ENCODE assay signal across 8 cellular contexts in genomic region chr1:30823969-30824735, GRCh38.
DNase-seq lines count a peak whose midpoint lies in the region; ATAC-seq and TF ChIP-seq lines count a peak whose summit lies in the region.

No MANE protein-coding gene starts in this region.

- POLR2A ChIA-PET in CD8-positive, alpha-beta memory T cell (lab: Charles Lee): no interaction called here

- H3K79me1 ChIP-seq in mesendoderm (ENCODE audit: low read length): no peaks in the 10 kb centered on the region

- no peak overlapping the region for H3K4ac ChIP-seq in mesendoderm (ENCODE audit: low read depth, low read length)

- H3K4me2 ChIP-seq in OCI-LY1 (ENCODE audit: low read length) (peak overlapping the region; percentile 82), mesendoderm (ENCODE audit: low read length) (peak overlapping the region; percentile 97)

- peak overlapping the region; percentile 55 to 86 (median 82) for H3K4me3 Mint-ChIP-seq in CD8-positive, alpha-beta memory T cell
- peak overlapping the region; percentile 81 for H3K4me3 Mint-ChIP-seq in endothelial cell (ENCODE audit: unreplicated experiment)

- H2BK120ac ChIP-seq in mesendoderm (ENCODE audit: low read depth, low read length): no peak overlapping the region

- peaks cover 27% of the 10 kb centered on the region for H3K27me3 ChIP-seq in CD8-positive, alpha-beta memory T cell (ENCODE audit: insufficient read depth, low read length, poor library complexity, severe bottlenecking)
- H3K27me3 ChIP-seq in HUES64 (ENCODE audit: insufficient read depth, low read length) (peaks cover 21% of the 10 kb centered on the region), OCI-LY1 (ENCODE audit: insufficient read depth, low read length) (0 out of 2 replicates have a peak, but pooled peaks cover 7% of the 10 kb centered on the region), mesendoderm (ENCODE audit: insufficient read depth, low read length, poor library complexity) (no peaks in the 10 kb centered on the region)

- no peak overlapping the region for H2BK15ac ChIP-seq in mesendoderm (replicated peaks; ENCODE audit: low read depth)

- peak overlapping the region; percentile 39 for H3K4me3 ChIP-seq in CD8-positive, alpha-beta memory T cell (ENCODE audit: low read length)
- H3K4me3 ChIP-seq in HUES64 (ENCODE audit: low read length) (peak overlapping the region; percentile 68), OCI-LY1 (ENCODE audit: low read depth, low read length, poor library complexity, severe bottlenecking) (peak overlapping the region; percentile 57), mesendoderm (ENCODE audit: low read length) (peak overlapping the region; percentile 48)

- no peaks in the 10 kb centered on the region for H3K36me3 ChIP-seq in CD8-positive, alpha-beta memory T cell (ENCODE audit: insufficient read depth, low read length)
- H3K36me3 ChIP-seq in HUES64 (ENCODE audit: insufficient read depth, low read length) (no peaks in the 10 kb centered on the region), OCI-LY1 (ENCODE audit: insufficient read depth, low read length) (no peaks in the 10 kb centered on the region), mesendoderm (ENCODE audit: control insufficient read depth, insufficient read depth, low read length) (no peaks in the 10 kb centered on the region)

- peaks cover 9% of the 10 kb centered on the region for H3K4me1 ChIP-seq in CD8-positive, alpha-beta memory T cell (ENCODE audit: insufficient read depth, low read length)
- H3K4me1 ChIP-seq in HUES64 (ENCODE audit: insufficient read depth, low read length) (peaks cover 10% of the 10 kb centered on the region), OCI-LY1 (ENCODE audit: insufficient read depth, low read length, severe bottlenecking) (peaks cover 5% of the 10 kb centered on the region), mesendoderm (ENCODE audit: control insufficient read depth, low read depth, low read length) (no peaks in the 10 kb centered on the region)

- no peaks in the 10 kb centered on the region for H3K36me3 Mint-ChIP-seq in CD8-positive, alpha-beta memory T cell
- no peaks in the 10 kb centered on the region for H3K36me3 Mint-ChIP-seq in endothelial cell (ENCODE audit: low read depth, unreplicated experiment)

- H3K27ac Mint-ChIP-seq in CD8-positive, alpha-beta memory T cell: peak overlapping the region in 5 of 8 donors; percentile 14 to 82 (median 45)
- peak overlapping the region; percentile 87 for H3K27ac Mint-ChIP-seq in endothelial cell (ENCODE audit: unreplicated experiment)

- no peak overlapping the region for H2AK5ac ChIP-seq in mesendoderm (ENCODE audit: low read length)

- no peaks in the 10 kb centered on the region for H3K79me2 ChIP-seq in OCI-LY1 (ENCODE audit: insufficient read depth, low read length)
- no peaks in the 10 kb centered on the region for H3K79me2 ChIP-seq in mesendoderm (ENCODE audit: control insufficient read depth, insufficient read depth, low read length)

- H3K9me2 ChIP-seq in OCI-LY1 (ENCODE audit: low read depth, low read length): no peaks in the 10 kb centered on the region

- H3K9ac ChIP-seq in HUES64 (ENCODE audit: low read depth, low read length) (peak overlapping the region; percentile 75), OCI-LY1 (ENCODE audit: low read length) (peak overlapping the region; percentile 43; the same call in 1 of the 2 replicates), mesendoderm (ENCODE audit: low read length) (peak overlapping the region; percentile 79)

- peak overlapping the region; percentile 60 for H3K27ac ChIP-seq in CD8-positive, alpha-beta memory T cell (ENCODE audit: low read depth, low read length)
- H3K27ac ChIP-seq in HUES64 (ENCODE audit: low read depth, low read length) (peak overlapping the region; percentile 59), OCI-LY1 (ENCODE audit: low read depth, low read length, poor library complexity, severe bottlenecking) (no peak overlapping the region), mesendoderm (ENCODE audit: low read depth, low read length) (no peak overlapping the region)

- CTCF ChIA-PET in CD8-positive, alpha-beta memory T cell (lab: Charles Lee): interaction anchor here (1.3 kb wide), 2 partner anchors 21 to 22 kb away, joined by 3 to 8 read pairs; no protein-coding TSS in a partner anchor

- H3K9me3 Mint-ChIP-seq in CD8-positive, alpha-beta memory T cell: no peaks in the 10 kb centered on the region
- no peaks in the 10 kb centered on the region for H3K9me3 Mint-ChIP-seq in endothelial cell (ENCODE audit: unreplicated experiment)

- H3K4me1 Mint-ChIP-seq in CD8-positive, alpha-beta memory T cell: peaks cover 24 to 31% (median 27%) of the 10 kb centered on the region in 3 donors
- H3K4me1 Mint-ChIP-seq in endothelial cell (ENCODE audit: unreplicated experiment): peaks cover 11% of the 10 kb centered on the region

- no peak overlapping the region for H3K23ac ChIP-seq in mesendoderm (ENCODE audit: low read length)

- no peaks in the 10 kb centered on the region for H4K20me1 ChIP-seq in OCI-LY1 (ENCODE audit: insufficient read depth, low read length)

- peaks cover 31 to 75% of the 10 kb centered on the region in 2 donors for H3K27me3 Mint-ChIP-seq in CD8-positive, alpha-beta memory T cell
- H3K27me3 Mint-ChIP-seq in endothelial cell (ENCODE audit: unreplicated experiment): peaks cover 16% of the 10 kb centered on the region

- peak; percentile 96 for ATAC-seq in GM21515 (IDR thresholded peaks at IDR 0.05; ENCODE audit: unreplicated experiment)

- peak overlapping the region; percentile 93 for H3K56ac ChIP-seq in mesendoderm (ENCODE audit: low read length)

- H3F3A ChIP-seq in OCI-LY1 (ENCODE audit: insufficient read depth, low read length): no peaks in the 10 kb centered on the region

- H3K18ac ChIP-seq in mesendoderm (ENCODE audit: low read length): no peak overlapping the region

- H4K8ac ChIP-seq in mesendoderm (ENCODE audit: low read depth, low read length): no peak overlapping the region

- peak in 4 of 5 donors; percentile 22 to 66 (median 56) for DNase-seq in CD8-positive, alpha-beta memory T cell
- DNase-seq in activated T-cell treated with anti-CD3 and anti-CD28 coated beads for 1 hour (ENCODE audit: low read depth): peak; percentile 21
- peak; percentile 93 for DNase-seq in endothelial cell (ENCODE audit: low spot score)
- DNase-seq in mesendoderm: peak; percentile 98
- DNase-seq in stimulated activated CD8-positive, alpha-beta memory T cell treated with anti-CD3 and anti-CD28 coated beads, Interleukin-12 subunit alpha, Interleukin-12 subunit beta, amount 100 ng/mL, for 4 hours (ENCODE audit: low read depth): peak; percentile 20

- no peak overlapping the region for H2BK5ac ChIP-seq in mesendoderm (ENCODE audit: low read length)

- WGBS in HUES64: 5% methylated on average over 44 of the region's 44 CpGs
- WGBS in mesendoderm (ENCODE audit: extremely low coverage, insufficient coverage, low lambda C conversion rate): no CpG with 5 or more reads among the region's 44 CpGs

- TF ChIP-seq CTCF in OCI-LY1 (IDR thresholded peaks at IDR 0.05; ENCODE audit: low read length) (no peak), endothelial cell (IDR thresholded peaks at IDR 0.05; ENCODE audit: unreplicated experiment) (no peak)

- no peak overlapping the region for H2AFZ ChIP-seq in OCI-LY1 (ENCODE audit: low read length)

- H4K5ac ChIP-seq in mesendoderm (ENCODE audit: low read length): no peak overlapping the region

- H3K9me3 ChIP-seq in CD8-positive, alpha-beta memory T cell (ENCODE audit: low read length): no peaks in the 10 kb centered on the region
- H3K9me3 ChIP-seq in HUES64 (ENCODE audit: insufficient read depth, low read depth, low read length): no peaks in the 10 kb centered on the region
- H3K9me3 ChIP-seq in OCI-LY1 (ENCODE audit: low read length): no peaks in the 10 kb centered on the region

Comparison
In these comparisons a context has a peak if more than half of its experiments do, and no peak if none do; other contexts are left out.
1. DNase-seq: peak in every context shown above with its lines; median percentile 98 in mesendoderm; 93 in endothelial cell; 56 in CD8-positive, alpha-beta memory T cell; 21 in activated T-cell treated with anti-CD3 and anti-CD28 coated beads for 1 hour; 20 in stimulated activated CD8-positive, alpha-beta memory T cell treated with anti-CD3 and anti-CD28 coated beads, Interleukin-12 subunit alpha, Interleukin-12 subunit beta, amount 100 ng/mL, for 4 hours.
2. H3K27ac ChIP-seq: peak in CD8-positive, alpha-beta memory T cell (single experiment) and HUES64 (single experiment); none in OCI-LY1 (single experiment) and mesendoderm (single experiment).
3. Peak in every context shown above with its lines, with median percentiles within 50 percentile points of each other: H3K4me3 ChIP-seq and H3K9ac ChIP-seq.